In the genomic region with DNA sequence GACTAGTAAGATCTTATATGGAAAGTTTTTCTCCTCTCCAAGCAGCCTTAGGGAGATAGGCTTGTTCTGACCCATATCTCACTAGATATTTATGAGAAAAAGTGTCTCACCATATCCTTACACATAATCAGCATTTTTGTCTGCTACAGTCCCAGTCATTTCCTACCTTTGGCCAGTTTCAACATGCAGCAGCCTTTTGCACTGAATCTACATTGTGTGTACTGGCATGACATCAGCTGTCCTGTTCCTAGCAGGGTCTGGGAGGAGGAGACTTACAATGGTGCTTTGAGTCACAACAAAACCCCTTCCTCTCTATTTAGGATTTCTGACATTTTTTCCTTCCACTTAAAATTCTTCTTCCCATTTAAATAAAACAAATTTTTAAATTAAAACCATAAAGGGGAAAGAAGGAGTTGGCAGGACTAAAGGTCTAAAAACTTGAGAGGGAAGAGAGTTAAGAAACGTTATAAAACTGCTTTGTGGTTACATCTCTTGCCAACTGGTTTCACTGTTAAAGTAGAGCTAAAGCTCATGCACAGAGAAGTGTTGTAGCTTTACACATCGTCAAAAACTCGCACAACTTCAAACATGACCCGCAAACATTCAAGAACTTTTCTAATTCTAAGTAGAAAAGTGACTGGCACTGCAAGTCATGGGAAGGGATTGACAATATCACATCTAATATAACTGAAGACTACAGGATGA, we compare ENCODE assay signal across 8 cellular contexts. TPM values are rescaled to one million over a fixed set of nuclear protein-coding genes. Genes with fewer than 3 reads are reported as not detected.
DNase-seq lines count a peak whose midpoint lies in the region; ATAC-seq, FAIRE-seq and TF ChIP-seq lines count a peak whose summit lies in the region.

No MANE protein-coding gene starts in this region.

- no peak overlapping the region for H3K14ac ChIP-seq in mesenchymal stem cell (ENCODE audit: low read length in 2 of 2)

- peak overlapping the region in 1 of 2 experiments; percentile 3 for H3K4ac ChIP-seq in mesenchymal stem cell (ENCODE audit: low read depth in 1 of 2, low read length in 2 of 2)

- no peak overlapping the region for H2BK120ac ChIP-seq in mesenchymal stem cell (ENCODE audit: low read depth, low read length)

- H3K4me3 ChIP-seq in NT2/D1 (ENCODE audit: insufficient read length, low read depth) = peak overlapping the region; percentile 52
- H3K4me3 ChIP-seq in cardiac fibroblast (replicated peaks in 1 of 2; ENCODE audit: low read depth in 2 of 2, low read length in 2 of 2) = peak overlapping the region; percentile 62 to 65
- H3K4me3 ChIP-seq in mesenchymal stem cell (ENCODE audit: insufficient read depth in 1 of 2, low read depth in 1 of 2, low read length in 2 of 2) = peak overlapping the region in 1 of 2 experiments; percentile 88

- H2AFZ ChIP-seq in mesenchymal stem cell (ENCODE audit: low read depth, low read length) = no peak overlapping the region

- peak overlapping the region; percentile 94 for H3K27ac ChIP-seq in mesenchymal stem cell (ENCODE audit: low read length, poor library complexity, severe bottlenecking)

- H3K9me3 ChIP-seq in NT2/D1 (ENCODE audit: insufficient read depth, low read length) = no peaks in the 10 kb centered on the region
- no peaks in the 10 kb centered on the region for H3K9me3 ChIP-seq in mesenchymal stem cell (ENCODE audit: control insufficient read depth, low read length)

- H3K27me3 ChIP-seq in NT2/D1 (ENCODE audit: insufficient read depth, insufficient read length) (no peaks in the 10 kb centered on the region), mesenchymal stem cell (ENCODE audit: control insufficient read depth in 1 of 2, insufficient read depth in 1 of 2, low read length in 2 of 2) (no peaks in the 10 kb centered on the region)

- H3K36me3 ChIP-seq in NT2/D1 (ENCODE audit: insufficient read depth, insufficient read length, low read length) (peaks cover 16% of the 10 kb centered on the region), mesenchymal stem cell (ENCODE audit: control insufficient read depth in 1 of 2, insufficient read depth in 2 of 2, low read depth in 1 of 2, low read length in 2 of 2) (peaks cover 3 to 41% of the 10 kb centered on the region in 2 experiments)

- H3K18ac ChIP-seq in mesenchymal stem cell (ENCODE audit: low read depth in 1 of 2, low read length in 2 of 2) = peak overlapping the region in 1 of 2 experiments; percentile 68

- H3K9ac ChIP-seq in NT2/D1 (ENCODE audit: insufficient read length, low read depth) (no peak overlapping the region), mesenchymal stem cell (ENCODE audit: low read length) (peak overlapping the region; percentile 97)

- no peak overlapping the region for H2AK5ac ChIP-seq in mesenchymal stem cell (ENCODE audit: low read length, severe bottlenecking)

- H4K8ac ChIP-seq in mesenchymal stem cell (ENCODE audit: low read length) = no peak overlapping the region

- DNase-seq in EL (peak; percentile 69), NT2/D1 (ENCODE audit: low read depth, low spot score) (no peak), cardiac fibroblast (ENCODE audit: low read depth in 2 of 2) (peak; percentile 75 to 92), mesenchymal stem cell (peak; percentile 79), urothelium cell line (ENCODE audit: low spot score) (peak; percentile 36), NCI-H1417 treated with DMSO at 0.1 percent for 48 hours (lab: John Stamatoyannopoulos, UW) (no peak), retina (no peak)

- H3K4me1 ChIP-seq in NT2/D1 (ENCODE audit: insufficient read depth, insufficient read length) (no peaks in the 10 kb centered on the region), mesenchymal stem cell (ENCODE audit: control insufficient read depth, insufficient read depth, low read depth, low read length) (peaks cover 9% of the 10 kb centered on the region)

- peaks cover 7% of the 10 kb centered on the region for H3K79me1 ChIP-seq in mesenchymal stem cell (replicated peaks; ENCODE audit: low read length, poor library complexity, severe bottlenecking)

- no peak overlapping the region for H2BK12ac ChIP-seq in mesenchymal stem cell (ENCODE audit: low read length in 2 of 2)

- no peak for FAIRE-seq in urothelium cell line (lab: Jason Lieb, UNC)

- TF ChIP-seq CTCF in cardiac fibroblast (IDR thresholded peaks at IDR 0.05; ENCODE audit: low read depth, low read length) = no peak

- H2BK15ac ChIP-seq in mesenchymal stem cell (ENCODE audit: low read depth, poor library complexity, severe bottlenecking) = no peak overlapping the region

- ATAC-seq in GM21825 (IDR thresholded peaks at IDR 0.05; ENCODE audit: unreplicated experiment) = peak; percentile 47

- peak overlapping the region; percentile 3 for H3K4me2 ChIP-seq in mesenchymal stem cell (ENCODE audit: low read length, poor library complexity, severe bottlenecking)

- no peak overlapping the region for H3K23ac ChIP-seq in mesenchymal stem cell (ENCODE audit: low read length in 2 of 2)

- WGBS in mesenchymal stem cell = 0% methylated on average over 2 of the region's 4 CpGs

- no peak overlapping the region for H4K91ac ChIP-seq in mesenchymal stem cell (ENCODE audit: low read length)

- H2BK5ac ChIP-seq in mesenchymal stem cell (ENCODE audit: low read depth, low read length, poor library complexity, severe bottlenecking) = no peak overlapping the region

RNA-seq across cellular contexts. Expression of a gene that starts 53.3 kb away (rescaled TPM):
- 41.5 TPM for polyA plus RNA-seq in mesenchymal stem cell (2013, experiment 1 of 2)
- polyA plus RNA-seq in mesenchymal stem cell (2013, experiment 2 of 2) = 44.3 TPM

Comparison
In these comparisons a context has a peak if more than half of its experiments do, and no peak if none do; other contexts are left out.
1. DNase-seq: peak in EL (single experiment), cardiac fibroblast (2 of 2), mesenchymal stem cell (single experiment) and urothelium cell line (single experiment); none in NT2/D1 (single experiment), NCI-H1417 treated with DMSO at 0.1 percent for 48 hours (single experiment) and retina (single experiment).